Comparison of ENCODE assay signal across 21 cellular contexts in the genomic region with DNA sequence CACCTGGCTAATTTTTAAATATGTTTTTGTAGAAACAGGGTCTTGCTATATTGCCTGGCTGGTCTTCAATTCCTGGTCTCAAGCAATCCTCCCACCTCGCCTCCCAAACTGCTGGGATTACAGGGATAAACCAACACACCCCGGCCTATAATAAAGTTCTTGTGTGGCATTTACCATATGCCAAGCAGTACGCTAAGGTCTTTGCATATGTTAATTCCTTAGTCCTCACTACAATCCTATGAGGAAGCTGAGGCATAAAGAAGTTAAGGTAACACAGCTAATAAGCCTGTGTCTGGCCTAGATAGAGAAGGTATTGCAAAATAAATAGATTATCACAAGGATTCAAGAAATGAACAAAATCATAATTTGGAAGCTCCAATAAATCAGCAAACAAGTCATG. TPM values are rescaled to one million over a fixed set of nuclear protein-coding genes. Genes with fewer than 3 reads are reported as not detected.
A peak's percentile ranks its signal among the peaks of the same experiment; 100 is the strongest.
DNase-seq lines count a peak whose midpoint lies in the region; ATAC-seq lines count a peak whose summit lies in the region.
"Had no signal": no experiment of that assay in that cellular context is flagged by ENCODE, and none has a peak within 500 bp of the region (broad histone marks: within the 10 kb centered on the region; RNA-seq: fewer than 3 reads in every experiment).

No MANE protein-coding gene starts in this region.

- peak; percentile 54 for ATAC-seq in left colon
- ATAC-seq: A549; CD8-positive, alpha-beta T cell had no signal

- H2BK15ac ChIP-seq in neuronal stem cell (ENCODE audit: low read length) = no peak overlapping the region

- H3K4me1 ChIP-seq in HAP-1 (peaks cover 14% of the 10 kb centered on the region), neuronal stem cell (ENCODE audit: control insufficient read depth in 2 of 2, insufficient read depth in 1 of 2, low read depth in 1 of 2, low read length in 2 of 2) (no peaks in the 10 kb centered on the region)
- H3K4me1 ChIP-seq: Caco-2 had no signal

- H3K4ac ChIP-seq in neuronal stem cell (ENCODE audit: low read length) = no peak overlapping the region

- no peak overlapping the region for H2BK120ac ChIP-seq in neuronal stem cell (ENCODE audit: low read depth, low read length)

- no peak overlapping the region for H3K27ac ChIP-seq in neuronal stem cell (replicated peaks; ENCODE audit: low read length)
- H3K27ac ChIP-seq: 22Rv1; A549; BLaER1 treated with 17β-estradiol and CSF1 and Interleukin-3, amounts not matched to agents 10 nM and 100 nM; C4-2B had no signal

- H3K4me2 ChIP-seq in neuronal stem cell (ENCODE audit: insufficient read depth, low read length, poor library complexity, severe bottlenecking) = no peak overlapping the region
- H3K4me2 ChIP-seq: A549; BLaER1 treated with 17β-estradiol and CSF1 and Interleukin-3, amounts not matched to agents 10 nM and 100 nM had no signal

- no peaks in the 10 kb centered on the region for H3K79me1 ChIP-seq in neuronal stem cell (ENCODE audit: low read depth, low read length)

- no peak overlapping the region for H3K23ac ChIP-seq in neuronal stem cell (ENCODE audit: low read depth, low read length, poor library complexity)

- H2BK12ac ChIP-seq in neuronal stem cell (ENCODE audit: low read length) = no peak overlapping the region

- no peak overlapping the region for H3K4me3 ChIP-seq in HAP-1
- no peak overlapping the region for H3K4me3 ChIP-seq in neuronal stem cell (ENCODE audit: low read length in 2 of 2)
- H3K4me3 ChIP-seq: A549; BLaER1 treated with 17β-estradiol and CSF1 and Interleukin-3, amounts not matched to agents 10 nM and 100 nM had no signal

- peak; percentile 35 to 64 for DNase-seq in HAP-1 (ENCODE audit: low spot score in 2 of 2)
- DNase-seq in NCI-H526 treated with DMSO at 0.1 percent for 48 hours (lab: John Stamatoyannopoulos, UW) = peak; percentile 0
- DNase-seq in left colon = no peak
- DNase-seq in neuronal stem cell (ENCODE audit: low spot score) = no peak
- no peak for DNase-seq in DMS 273 treated with DMSO at 0.1 percent for 48 hours (lab: John Stamatoyannopoulos, UW)
- DNase-seq in NCI-H1694 (lab: John Stamatoyannopoulos, UW) = no peak
- DNase-seq: AML-193; Caco-2; Calu3; CD4-positive, alpha-beta T cell; CD8-positive, alpha-beta T cell; DMS153; DMS53; DMS79; DND-41; EL; GDM1 had no signal

- no CpG with 5 or more reads among the region's 3 CpGs for WGBS in neuronal stem cell (ENCODE audit: extremely low coverage in 2 of 2, insufficient read length in 2 of 2, insufficient replicate concordance in 1 of 2), 2 donors

- no peak overlapping the region for H3K18ac ChIP-seq in neuronal stem cell (ENCODE audit: low read length)

- H2BK5ac ChIP-seq in neuronal stem cell (ENCODE audit: low read length) = no peak overlapping the region

- no peak overlapping the region for H4K91ac ChIP-seq in neuronal stem cell (ENCODE audit: low read depth, low read length, poor library complexity)

- H3K14ac ChIP-seq in neuronal stem cell (ENCODE audit: low read length) = no peak overlapping the region

- H2AFZ ChIP-seq in neuronal stem cell (ENCODE audit: low read length) = no peak overlapping the region

- H4K8ac ChIP-seq in neuronal stem cell (ENCODE audit: low read depth, low read length) = no peak overlapping the region

- intact Hi-C loops in left colon (cut with DNase I, micrococcal nuclease) = no loop called here

- no peaks in the 10 kb centered on the region for H3K27me3 ChIP-seq in HAP-1 (ENCODE audit: low read depth)
- no peaks in the 10 kb centered on the region for H3K27me3 ChIP-seq in neuronal stem cell (ENCODE audit: control insufficient read depth in 3 of 3, insufficient read depth in 3 of 3, low read depth in 1 of 3, low read length in 3 of 3)
- H3K27me3 ChIP-seq: BLaER1 treated with 17β-estradiol and CSF1 and Interleukin-3, amounts not matched to agents 10 nM and 100 nM had no signal

- no peak overlapping the region for H2AK5ac ChIP-seq in neuronal stem cell (ENCODE audit: low read depth, low read length)

- in situ Hi-C loops in HAP-1 (cut with MboI; ENCODE audit: low sequenced_read_pairs) = no loop called here

- H3K36me3 ChIP-seq in HAP-1 (replicated peaks) (no peaks in the 10 kb centered on the region), neuronal stem cell (replicated peaks in 1 of 2; ENCODE audit: control insufficient read depth in 2 of 2, insufficient read depth in 2 of 2, low read length in 2 of 2) (no peaks in the 10 kb centered on the region)
- H3K36me3 ChIP-seq: BLaER1 treated with 17β-estradiol and CSF1 and Interleukin-3, amounts not matched to agents 10 nM and 100 nM had no signal

- H3K9me3 ChIP-seq in HAP-1 (no peaks in the 10 kb centered on the region), neuronal stem cell (replicated peaks in 1 of 2; ENCODE audit: control insufficient read depth in 2 of 2, insufficient read depth in 1 of 2, low read depth in 1 of 2, low read length in 2 of 2) (no peaks in the 10 kb centered on the region)
- H3K9me3 ChIP-seq: A549, Caco-2 had no signal

- H3K9ac ChIP-seq in neuronal stem cell (ENCODE audit: low read depth, low read length, poor library complexity) = no peak overlapping the region
- H3K9ac ChIP-seq: BLaER1 treated with 17β-estradiol and CSF1 and Interleukin-3, amounts not matched to agents 10 nM and 100 nM had no signal

RNA-seq across cellular contexts. Expression of gene SLC4A7, which starts 17.6 kb away (rescaled TPM):
- total RNA-seq in left colon = 10 to 100 TPM; 24.7 to 28.0 TPM
- 52.3 TPM for polyA plus RNA-seq in neuronal stem cell (2013, experiment 1 of 2)
- polyA plus RNA-seq in neuronal stem cell (2013, experiment 2 of 2) = 55.2 TPM

Comparison
In these comparisons a context has a peak if more than half of its experiments do, and no peak if none do; other contexts are left out.
1. DNase-seq: peak in HAP-1 (2 of 2) and NCI-H526 treated with DMSO at 0.1 percent for 48 hours (single experiment); none in left colon (0 of 2), neuronal stem cell (single experiment), DMS 273 treated with DMSO at 0.1 percent for 48 hours (single experiment) and NCI-H1694 (single experiment).